ENCODE assay signal across 8 cellular contexts in genomic region chr2:239319261-239319661, GRCh38.
DNase-seq lines count a peak whose midpoint lies in the region; ATAC-seq, FAIRE-seq and TF ChIP-seq lines count a peak whose summit lies in the region.

No MANE protein-coding gene starts in this region.

- H3K9me3 Mint-ChIP-seq in activated CD8-positive, alpha-beta T cell treated with anti-CD3 and anti-CD28 coated beads, Interleukin-2, amount 10 ng/mL, durations not matched to agents 7 days and 5 days (ENCODE audit: insufficient read depth): no peaks in the 10 kb centered on the region

- FAIRE-seq in H54 (lab: Jason Lieb, UNC): no peak

- H3K4me3 ChIP-seq in skin epidermis: peak overlapping the region in 4 of 7 experiments; percentile 1 to 22 (median 12)

- H3K27ac Mint-ChIP-seq in activated CD8-positive, alpha-beta T cell treated with anti-CD3 and anti-CD28 coated beads, Interleukin-2, amount 10 ng/mL, durations not matched to agents 7 days and 5 days: peak overlapping the region; percentile 81

- intact Hi-C loops in cardiac septum (cut with DNase I): no loop called here

- CTCF ChIA-PET in activated CD8-positive, alpha-beta T cell treated with anti-CD3 and anti-CD28 coated beads, Interleukin-2, amount 10 ng/mL, durations not matched to agents 7 days and 5 days (lab: Charles Lee): interaction anchor here (1.1 to 2.3 kb wide), 2 partner anchors 11 to 52 kb away, joined by 3 to 9 read pairs; no protein-coding TSS in a partner anchor

- TF ChIP-seq POLR2A in H54 (IDR thresholded peaks at IDR 0.05; ENCODE audit: low read depth, low read length): no peak

- peaks cover 68% of the 10 kb centered on the region for H3K4me1 Mint-ChIP-seq in activated CD8-positive, alpha-beta T cell treated with anti-CD3 and anti-CD28 coated beads, Interleukin-2, amount 10 ng/mL, durations not matched to agents 7 days and 5 days (ENCODE audit: low read depth)

- H3K4me3 Mint-ChIP-seq in activated CD8-positive, alpha-beta T cell treated with anti-CD3 and anti-CD28 coated beads, Interleukin-2, amount 10 ng/mL, durations not matched to agents 7 days and 5 days: peak overlapping the region; percentile 60

- H3K27me3 Mint-ChIP-seq in activated CD8-positive, alpha-beta T cell treated with anti-CD3 and anti-CD28 coated beads, Interleukin-2, amount 10 ng/mL, durations not matched to agents 7 days and 5 days (ENCODE audit: low read depth): no peaks in the 10 kb centered on the region

- peaks cover 39% of the 10 kb centered on the region for H3K36me3 Mint-ChIP-seq in activated CD8-positive, alpha-beta T cell treated with anti-CD3 and anti-CD28 coated beads, Interleukin-2, amount 10 ng/mL, durations not matched to agents 7 days and 5 days (ENCODE audit: low read depth)

- DNase-seq in H54 (ENCODE audit: insufficient read length, low spot score) (peak; percentile 23), cardiac septum (ENCODE audit: low spot score) (peak; percentile 75), NCI-H510A (lab: John Stamatoyannopoulos, UW) (no peak), NCI-H526 treated with DMSO at 0.1 percent for 48 hours (lab: John Stamatoyannopoulos, UW) (no peak), NCI-H2107 (lab: John Stamatoyannopoulos, UW) (no peak)
- DNase-seq in activated CD8-positive, alpha-beta T cell treated with anti-CD3 and anti-CD28 coated beads, Interleukin-2, amount 10 ng/mL, durations not matched to agents 7 days and 5 days: no peak

- peak overlapping the region in 16 of 21 experiments; percentile 2 to 84 (median 69) for H3K27ac ChIP-seq in skin epidermis

- no peak for ATAC-seq in activated CD8-positive, alpha-beta T cell treated with anti-CD3 and anti-CD28 coated beads, Interleukin-2, amount 10 ng/mL, durations not matched to agents 7 days and 5 days
- ATAC-seq in HG03571 (IDR thresholded peaks at IDR 0.05; ENCODE audit: unreplicated experiment): no peak

- POLR2A ChIA-PET in activated CD8-positive, alpha-beta T cell treated with anti-CD3 and anti-CD28 coated beads, Interleukin-2, amount 10 ng/mL, durations not matched to agents 7 days and 5 days (lab: Charles Lee): interaction anchor here (0.6 kb wide), 2 partner anchors 45 to 79 kb away, joined by 3 read pairs; no protein-coding TSS in a partner anchor

Comparison
In these comparisons a context has a peak if more than half of its experiments do, and no peak if none do; other contexts are left out.
1. DNase-seq: peak in H54 (single experiment) and cardiac septum (single experiment); none in activated CD8-positive, alpha-beta T cell treated with anti-CD3 and anti-CD28 coated beads, Interleukin-2, amount 10 ng/mL, durations not matched to agents 7 days and 5 days (single experiment), NCI-H510A (single experiment), NCI-H526 treated with DMSO at 0.1 percent for 48 hours (single experiment) and NCI-H2107 (single experiment).